ENCODE assay signal across 12 cellular contexts in genomic region chr5:91079037-91079436, GRCh38.
DNase-seq lines count a peak whose midpoint lies in the region; ATAC-seq and TF ChIP-seq lines count a peak whose summit lies in the region.
"Had no signal": no experiment of that assay in that cellular context is flagged by ENCODE, and none has a peak within 500 bp of the region (broad histone marks: within the 10 kb centered on the region; RNA-seq: fewer than 3 reads in every experiment).

No MANE protein-coding gene starts in this region.

- peak; percentile 20 for ATAC-seq in upper lobe of right lung

- intact Hi-C loops in upper lobe of right lung (cut with DNase I): no loop called here

- H3K27me3 Mint-ChIP-seq in activated naive CD8-positive, alpha-beta T cell: no peaks in the 10 kb centered on the region
- H3K27me3 Mint-ChIP-seq in activated naive CD8-positive, alpha-beta T cell treated with anti-CD3 and anti-CD28 coated beads for 36 hours: peaks cover 6% of the 10 kb centered on the region

- no peaks in the 10 kb centered on the region for H3K27me3 ChIP-seq in kidney epithelial cell (ENCODE audit: control insufficient read depth, insufficient read depth, low read length)
- H3K27me3 ChIP-seq in upper lobe of right lung: no peaks in the 10 kb centered on the region
- H3K27me3 ChIP-seq: brain microvascular endothelial cell had no signal

- no peaks in the 10 kb centered on the region for H3K36me3 Mint-ChIP-seq in activated naive CD8-positive, alpha-beta T cell
- H3K36me3 Mint-ChIP-seq in activated naive CD8-positive, alpha-beta T cell treated with anti-CD3 and anti-CD28 coated beads for 36 hours: peaks cover under 1% of the 10 kb centered on the region

- TF ChIP-seq CTCF in astrocyte of the cerebellum (IDR thresholded peaks at IDR 0.05; ENCODE audit: low read depth, low read length, missing control alignments) (no peak), kidney epithelial cell (IDR thresholded peaks at IDR 0.05; ENCODE audit: insufficient read depth, low read length, poor library complexity, severe bottlenecking) (no peak), upper lobe of right lung (IDR thresholded peaks at IDR 0.05) (no peak)

- H3K4me1 ChIP-seq in upper lobe of right lung: peaks cover 6% of the 10 kb centered on the region
- H3K4me1 ChIP-seq: left ventricle myocardium inferior had no signal

- no peak for DNase-seq in activated naive CD8-positive, alpha-beta T cell treated with anti-CD3 and anti-CD28 coated beads for 36 hours
- DNase-seq in astrocyte of the cerebellum (ENCODE audit: low read depth): peak; percentile 23
- peak; percentile 63 for DNase-seq in kidney epithelial cell (ENCODE audit: low read depth)
- no peak for DNase-seq in upper lobe of right lung
- DNase-seq in globus pallidus (ENCODE audit: low spot score): no peak
- DNase-seq in T-helper 1 cell: no peak
- DNase-seq in COR-L47 (lab: John Stamatoyannopoulos, UW): no peak
- DNase-seq: brain microvascular endothelial cell; left ventricle myocardium inferior; NCI-H1436; stimulated activated CD4-positive, alpha-beta T cell treated with anti-CD3 and anti-CD28 coated beads, Interleukin-2, amount 100 ng/mL, for 48 hours had no signal

- no peaks in the 10 kb centered on the region for H3K36me3 ChIP-seq in kidney epithelial cell (ENCODE audit: control insufficient read depth, insufficient read depth, low read length)
- no peaks in the 10 kb centered on the region for H3K36me3 ChIP-seq in upper lobe of right lung
- H3K36me3 ChIP-seq: brain microvascular endothelial cell, left ventricle myocardium inferior had no signal

- no peak overlapping the region for H3K4me3 Mint-ChIP-seq in activated naive CD8-positive, alpha-beta T cell
- no peak overlapping the region for H3K4me3 Mint-ChIP-seq in activated naive CD8-positive, alpha-beta T cell treated with anti-CD3 and anti-CD28 coated beads for 36 hours

- H3K27ac Mint-ChIP-seq in activated naive CD8-positive, alpha-beta T cell: peak overlapping the region; percentile 25
- no peak overlapping the region for H3K27ac Mint-ChIP-seq in activated naive CD8-positive, alpha-beta T cell treated with anti-CD3 and anti-CD28 coated beads for 36 hours

- H3K4me1 Mint-ChIP-seq in activated naive CD8-positive, alpha-beta T cell (ENCODE audit: low read depth): peaks cover 7% of the 10 kb centered on the region
- H3K4me1 Mint-ChIP-seq in activated naive CD8-positive, alpha-beta T cell treated with anti-CD3 and anti-CD28 coated beads for 36 hours: peaks cover 9% of the 10 kb centered on the region

- H3K27ac ChIP-seq in upper lobe of right lung: no peak overlapping the region
- H3K27ac ChIP-seq: brain microvascular endothelial cell, left ventricle myocardium inferior had no signal

- H3K4me3 ChIP-seq in astrocyte of the cerebellum (ENCODE audit: low read depth, low read length) (no peak overlapping the region), kidney epithelial cell (ENCODE audit: low read depth, low read length) (no peak overlapping the region), upper lobe of right lung (no peak overlapping the region)
- H3K4me3 ChIP-seq: left ventricle myocardium inferior had no signal

- H3K9me3 ChIP-seq in upper lobe of right lung: no peaks in the 10 kb centered on the region
- H3K9me3 ChIP-seq: left ventricle myocardium inferior had no signal

- in situ Hi-C loops in astrocyte of the cerebellum (cut with HindIII; ENCODE audit: low sequenced_read_pairs): loop anchor here (5.0 kb wide), 1 partner anchor 52 kb away; no protein-coding TSS in a partner anchor

- no peaks in the 10 kb centered on the region for H3K9me3 Mint-ChIP-seq in activated naive CD8-positive, alpha-beta T cell (ENCODE audit: low read depth)
- H3K9me3 Mint-ChIP-seq in activated naive CD8-positive, alpha-beta T cell treated with anti-CD3 and anti-CD28 coated beads for 36 hours: no peaks in the 10 kb centered on the region

Comparison
In these comparisons a context has a peak if more than half of its experiments do, and no peak if none do; other contexts are left out.
1. DNase-seq: peak in astrocyte of the cerebellum (single experiment) and kidney epithelial cell (single experiment); none in activated naive CD8-positive, alpha-beta T cell treated with anti-CD3 and anti-CD28 coated beads for 36 hours (single experiment), upper lobe of right lung (single experiment), globus pallidus (single experiment), T-helper 1 cell (0 of 5) and COR-L47 (single experiment).